18 cellular contexts compared by ENCODE assay signal in the genomic region with DNA sequence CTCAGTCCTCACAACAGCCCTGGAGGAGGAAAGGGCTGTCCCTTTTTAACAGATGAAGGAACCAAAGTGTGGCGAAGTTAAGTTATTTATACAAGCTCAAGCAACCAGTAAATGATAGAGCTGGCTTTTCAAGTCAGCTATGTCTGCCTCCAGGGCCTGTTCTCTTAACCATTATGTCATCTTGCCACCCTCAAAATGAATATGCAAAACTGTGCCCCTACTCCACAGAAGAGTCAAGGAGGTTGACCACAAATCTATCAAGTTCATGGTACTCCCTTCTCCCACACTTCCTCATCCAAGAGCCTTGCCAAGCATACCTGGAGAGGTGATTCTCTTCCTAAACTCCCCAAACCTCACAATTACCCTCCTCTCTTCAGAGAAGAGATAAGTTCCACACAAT.
"Had no signal": no experiment of that assay in that cellular context is flagged by ENCODE, and none has a peak within 500 bp of the region (broad histone marks: within the 10 kb centered on the region; RNA-seq: fewer than 3 reads in every experiment).

No MANE protein-coding gene starts in this region.

- H3K9me3 Mint-ChIP-seq: activated CD8-positive, alpha-beta T cell treated with anti-CD3 and anti-CD28 coated beads for 36 hours; activated naive CD4-positive, alpha-beta T cell treated with anti-CD3 and anti-CD28 coated beads for 36 hours; activated T-cell treated with anti-CD3 and anti-CD28 coated beads, Interleukin-2, amount 50 U/mL, for 24 hours; endodermal cell; nephron progenitor cell had no signal

- H3K27me3 ChIP-seq: body of pancreas, dorsolateral prefrontal cortex, tibial artery had no signal

- H3K36me3 ChIP-seq: tibial artery had no signal

- H3K27ac ChIP-seq: body of pancreas, dorsolateral prefrontal cortex, tibial artery had no signal

- H3K27ac Mint-ChIP-seq: activated CD8-positive, alpha-beta T cell treated with anti-CD3 and anti-CD28 coated beads for 36 hours; activated naive CD4-positive, alpha-beta T cell treated with anti-CD3 and anti-CD28 coated beads for 36 hours; activated T-cell treated with anti-CD3 and anti-CD28 coated beads, Interleukin-2, amount 50 U/mL, for 24 hours; endodermal cell; nephron progenitor cell had no signal

- H3K4me1 ChIP-seq: body of pancreas, tibial artery had no signal

- H3K4me3 ChIP-seq: body of pancreas, dorsolateral prefrontal cortex, tibial artery had no signal

- H3K4me3 Mint-ChIP-seq: activated CD8-positive, alpha-beta T cell treated with anti-CD3 and anti-CD28 coated beads for 36 hours; activated naive CD4-positive, alpha-beta T cell treated with anti-CD3 and anti-CD28 coated beads for 36 hours; activated T-cell treated with anti-CD3 and anti-CD28 coated beads, Interleukin-2, amount 50 U/mL, for 24 hours; endodermal cell; nephron progenitor cell had no signal

- H3K9me3 ChIP-seq: body of pancreas, tibial artery had no signal

- H3K27me3 Mint-ChIP-seq: activated CD8-positive, alpha-beta T cell treated with anti-CD3 and anti-CD28 coated beads for 36 hours; activated T-cell treated with anti-CD3 and anti-CD28 coated beads, Interleukin-2, amount 50 U/mL, for 24 hours had no signal

- H3K4me1 Mint-ChIP-seq: endodermal cell had no signal

- ATAC-seq: activated CD8-positive, alpha-beta T cell treated with anti-CD3 and anti-CD28 coated beads for 36 hours; body of pancreas; left lobe of liver had no signal

- DNase-seq: activated CD4-positive, alpha-beta T cell treated with anti-CD3 and anti-CD28 coated beads for 4 hours; activated CD8-positive, alpha-beta T cell treated with anti-CD3 and anti-CD28 coated beads for 36 hours; activated naive CD4-positive, alpha-beta T cell treated with anti-CD3 and anti-CD28 coated beads for 36 hours; activated T-cell treated with anti-CD3 and anti-CD28 coated beads, Interleukin-2, amount 50 U/mL, for 24 hours; body of pancreas; caudate nucleus; dorsolateral prefrontal cortex; endodermal cell; hypothalamus; islet precursor cell; nephron progenitor cell; occipital lobe; posterior cingulate gyrus; retina; stimulated activated CD8-positive, alpha-beta memory T cell treated with anti-CD3 and anti-CD28 coated beads, Interleukin-4, amount 100 ng/mL, for 48 hours; stimulated activated naive CD4-positive, alpha-beta T cell treated with Interleukin-2 at 50 U/mL for 16 hours; tibial artery had no signal
